ENCODE assay signal across 18 cellular contexts in genomic region chr7:15967121-15967520, GRCh38.
"Had no signal": no experiment of that assay in that cellular context is flagged by ENCODE, and none has a peak within 500 bp of the region (broad histone marks: within the 10 kb centered on the region; RNA-seq: fewer than 3 reads in every experiment).

No MANE protein-coding gene starts in this region.

- H3K9me3 ChIP-seq: esophagus muscularis mucosa, gastrocnemius medialis, heart right ventricle, left lung, lower lobe of right lung, mucosa of descending colon had no signal

- H3K36me3 ChIP-seq: esophagus muscularis mucosa, gastrocnemius medialis, heart right ventricle, left lung, lower lobe of right lung had no signal

- ATAC-seq: foreskin keratinocyte, gastrocnemius medialis, heart right ventricle, left cardiac atrium, left lung, left ventricle myocardium superior, mucosa of descending colon had no signal

- DNase-seq: dermis blood vessel endothelial cell; dorsolateral prefrontal cortex; effector CD4-positive, alpha-beta T cell; effector memory CD4-positive, alpha-beta T cell; foreskin keratinocyte; gastrocnemius medialis; glutamatergic neuron; head of caudate nucleus; heart right ventricle; hippocampal formation; left cardiac atrium; left lung; left ventricle myocardium superior; lower lobe of right lung; mesenchymal stem cell; mucosa of descending colon had no signal

- H3K4me3 ChIP-seq: coronary artery, dorsolateral prefrontal cortex, esophagus muscularis mucosa, gastrocnemius medialis, heart right ventricle, left lung, lower lobe of right lung, mucosa of descending colon had no signal

- H3K27me3 ChIP-seq: dorsolateral prefrontal cortex, esophagus muscularis mucosa, foreskin keratinocyte, gastrocnemius medialis, heart right ventricle, left lung had no signal

- H3K27ac ChIP-seq: coronary artery, dorsolateral prefrontal cortex, esophagus muscularis mucosa, foreskin keratinocyte, gastrocnemius medialis, heart right ventricle, left lung, lower lobe of right lung had no signal

- H3K4me1 ChIP-seq: foreskin keratinocyte, gastrocnemius medialis, left lung, lower lobe of right lung had no signal
